Comparison of ENCODE assay signal across 9 cellular contexts in the genomic region with DNA sequence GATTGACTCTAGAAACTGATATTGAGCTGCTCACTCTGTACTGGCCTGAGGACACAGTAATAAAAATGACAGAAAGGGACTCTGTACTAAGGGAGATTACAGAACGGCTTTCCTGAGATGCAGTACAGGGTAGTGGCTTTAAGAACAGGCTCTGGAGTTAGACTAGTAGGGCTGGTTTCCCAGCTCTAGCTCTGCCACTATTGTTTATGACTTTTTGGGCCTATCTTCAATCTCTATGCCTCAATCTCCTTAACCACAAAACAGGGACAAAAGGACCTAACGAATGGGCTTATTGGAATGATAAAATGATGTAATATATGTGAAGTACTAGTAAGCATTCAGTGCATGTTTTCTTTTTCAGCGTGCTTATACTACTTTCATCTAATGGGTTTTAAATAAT. TPM values are rescaled to one million over a fixed set of nuclear protein-coding genes. Genes with fewer than 3 reads are reported as not detected.
DNase-seq lines count a peak whose midpoint lies in the region; ATAC-seq lines count a peak whose summit lies in the region.
"Had no signal": no experiment of that assay in that cellular context is flagged by ENCODE, and none has a peak within 500 bp of the region (broad histone marks: within the 10 kb centered on the region; RNA-seq: fewer than 3 reads in every experiment).

No MANE protein-coding gene starts in this region.

- H3K4me1 Mint-ChIP-seq in CD4-positive, CD25-positive, alpha-beta regulatory T cell: peaks cover 5 to 46% (median 19%) of the 10 kb centered on the region in 4 donors

- no peaks in the 10 kb centered on the region for H3K9me3 ChIP-seq in CD4-positive, CD25-positive, alpha-beta regulatory T cell (ENCODE audit: control insufficient read depth in 2 of 2, low read length in 2 of 2)
- H3K9me3 ChIP-seq in iPS-20b (ENCODE audit: insufficient read depth, low read depth, low read length): no peaks in the 10 kb centered on the region

- peaks cover 0 to 2% (median 0%) of the 10 kb centered on the region in 7 donors for H3K9me3 Mint-ChIP-seq in CD4-positive, CD25-positive, alpha-beta regulatory T cell

- peak overlapping the region; percentile 99; the same call in 1 of the 2 replicates for H3K9ac ChIP-seq in iPS-20b (ENCODE audit: low read depth, low read length)

- H3K27ac ChIP-seq in CD4-positive, CD25-positive, alpha-beta regulatory T cell (ENCODE audit: insufficient read depth, low read length, poor library complexity, severe bottlenecking): no peak overlapping the region
- no peak overlapping the region for H3K27ac ChIP-seq in iPS-20b (ENCODE audit: low read length)

- H3K27ac Mint-ChIP-seq in CD4-positive, CD25-positive, alpha-beta regulatory T cell: peak overlapping the region in 2 of 3 donors; percentile 9 to 12

- H3K36me3 ChIP-seq in CD4-positive, CD25-positive, alpha-beta regulatory T cell (ENCODE audit: control insufficient read depth, insufficient read depth, low read length): no peaks in the 10 kb centered on the region
- H3K36me3 ChIP-seq in H7 (replicated peaks; ENCODE audit: control insufficient read depth, insufficient read depth, low read length): peaks cover 1% of the 10 kb centered on the region; the same call in 1 of the 2 replicates
- peaks cover 39% of the 10 kb centered on the region for H3K36me3 ChIP-seq in iPS-20b (ENCODE audit: insufficient read depth, low read depth, low read length)

- no peaks in the 10 kb centered on the region for H3K27me3 ChIP-seq in CD4-positive, CD25-positive, alpha-beta regulatory T cell (ENCODE audit: control insufficient read depth, insufficient read depth, low read length)
- H3K27me3 ChIP-seq in H7 (ENCODE audit: control insufficient read depth, insufficient read depth, low read length) (no peaks in the 10 kb centered on the region), iPS-20b (ENCODE audit: insufficient read depth, low read length) (no peaks in the 10 kb centered on the region)

- peak overlapping the region; percentile 88 to 98 (median 90) for H3K4me3 Mint-ChIP-seq in CD4-positive, CD25-positive, alpha-beta regulatory T cell

- H3K4me1 ChIP-seq in CD4-positive, CD25-positive, alpha-beta regulatory T cell (ENCODE audit: control insufficient read depth, insufficient read depth, low read length, poor library complexity, severe bottlenecking): peaks cover 20% of the 10 kb centered on the region
- peaks cover 6% of the 10 kb centered on the region; the same call in 1 of the 2 replicates for H3K4me1 ChIP-seq in iPS-20b (ENCODE audit: insufficient read depth, low read length)

- H3K27me3 Mint-ChIP-seq in CD4-positive, CD25-positive, alpha-beta regulatory T cell: peaks cover 8% of the 10 kb centered on the region

- H3K36me3 Mint-ChIP-seq in CD4-positive, CD25-positive, alpha-beta regulatory T cell: no peaks in the 10 kb centered on the region

- H3K4me3 ChIP-seq in CD4-positive, CD25-positive, alpha-beta regulatory T cell (ENCODE audit: low read depth, low read length): peak overlapping the region; percentile 87
- H3K4me3 ChIP-seq in H7 (ENCODE audit: insufficient read depth, low read depth, low read length) (peak overlapping the region; percentile 99; the same call in 1 of the 2 replicates), iPS-20b (ENCODE audit: low read length) (peak overlapping the region; percentile 90)

- no peak for ATAC-seq in CD4-positive, CD25-positive, alpha-beta regulatory T cell (ENCODE audit: low read depth in 2 of 2)
- ATAC-seq in GM19023 (IDR thresholded peaks at IDR 0.05; ENCODE audit: unreplicated experiment): no peak

- peak in 1 of 3 donors; percentile 1 for DNase-seq in CD4-positive, CD25-positive, alpha-beta regulatory T cell
- DNase-seq in H7 (no peak), SW480 (ENCODE audit: low spot score) (peak; percentile 17), GF-D8 (lab: John Stamatoyannopoulos, UW) (no peak), cerebellar nuclear complex (lab: John Stamatoyannopoulos, UW) (no peak)
- no peak for DNase-seq in stimulated activated naive CD4-positive, alpha-beta T cell (lab: John Stamatoyannopoulos, UW)
- DNase-seq: SIG-M5 had no signal

RNA-seq across cellular contexts. Expression of a gene that starts 1.4 kb away (rescaled TPM):
- 0.39 TPM for total RNA-seq in CD4-positive, CD25-positive, alpha-beta regulatory T cell
- polyA plus RNA-seq in CD4-positive, CD25-positive, alpha-beta regulatory T cell: 1 to 10 TPM in 1 of 4 donors, under 1 TPM in 2, not detected in 1; 0.80 to 1.1 (median 0.99) TPM
- total RNA-seq in H7 (2014; rRNA removed; shearing (Covaris generic)): 66.5 and 97.1 TPM in 2 replicates

RNA-seq across cellular contexts. Expression of a gene that starts 45.8 kb away (rescaled TPM):
- not detected for total RNA-seq in CD4-positive, CD25-positive, alpha-beta regulatory T cell
- polyA plus RNA-seq in CD4-positive, CD25-positive, alpha-beta regulatory T cell: not detected
- not detected in 2 replicates for total RNA-seq in H7 (2014; rRNA removed; shearing (Covaris generic))

Comparison
In these comparisons a context has a peak if more than half of its experiments do, and no peak if none do; other contexts are left out.
1. RNA of a gene that starts 1.4 kb away (total RNA-seq): 66.5 to 97.1 TPM in H7; 0.39 TPM in CD4-positive, CD25-positive, alpha-beta regulatory T cell (single experiment); every median in the first group is over 10 times any median in the second.
2. Peak in every context shown above with its lines, with median percentiles within 50 percentile points of each other: H3K4me3 ChIP-seq.